Comparison of ENCODE assay signal across 16 cellular contexts in genomic region chr15:21261965-21262850, GRCh38.
DNase-seq lines count a peak whose midpoint lies in the region; ATAC-seq and TF ChIP-seq lines count a peak whose summit lies in the region.
"Had no signal": no experiment of that assay in that cellular context is flagged by ENCODE, and none has a peak within 500 bp of the region (broad histone marks: within the 10 kb centered on the region; RNA-seq: fewer than 3 reads in every experiment).

No MANE protein-coding gene starts in this region.

- WGBS in endodermal cell (ENCODE audit: insufficient coverage in 1 of 2, insufficient read length in 1 of 2), 2 experiments, result 85 to 88% methylated on average over 26 to 30 of the region's 30 CpGs
- WGBS in aorta, 2 donors, result 88% methylated on average over 30 of the region's 30 CpGs

- no peak for TF ChIP-seq CTCF in endodermal cell (conservative IDR thresholded peaks at IDR 0.05)

- H3K4me3 Mint-ChIP-seq in activated naive CD8-positive, alpha-beta T cell treated with anti-CD3 and anti-CD28 coated beads, Interleukin-2, amount 10 ng/mL, durations not matched to agents 7 days and 5 days, result no peak overlapping the region
- H3K4me3 Mint-ChIP-seq in activated naive CD8-positive, alpha-beta T cell treated with anti-CD3 and anti-CD28 coated beads for 36 hours, result no peak overlapping the region
- no peak overlapping the region for H3K4me3 Mint-ChIP-seq in endodermal cell
- H3K4me3 Mint-ChIP-seq: nephron had no signal

- POLR2A ChIA-PET in activated naive CD8-positive, alpha-beta T cell treated with anti-CD3 and anti-CD28 coated beads, Interleukin-2, amount 10 ng/mL, durations not matched to agents 7 days and 5 days (lab: Charles Lee), result no interaction called here

- intact Hi-C loops in aorta (cut with DNase I), result no loop called here

- H3K4me1 ChIP-seq in endodermal cell (ENCODE audit: control insufficient read depth, insufficient read depth, low read length), result no peaks in the 10 kb centered on the region
- H3K4me1 ChIP-seq in aorta (ENCODE audit: control insufficient read depth in 1 of 2, insufficient read depth in 2 of 2, low read length in 2 of 2), result no peaks in the 10 kb centered on the region
- H3K4me1 ChIP-seq: Caco-2, stomach had no signal

- H3K9ac ChIP-seq in endodermal cell (ENCODE audit: extremely low read depth, low read length, poor library complexity, severe bottlenecking), result no peak overlapping the region

- peak; percentile 30 for DNase-seq in activated naive CD8-positive, alpha-beta T cell treated with anti-CD3 and anti-CD28 coated beads, Interleukin-2, amount 10 ng/mL, durations not matched to agents 7 days and 5 days
- no peak for DNase-seq in activated naive CD8-positive, alpha-beta T cell treated with anti-CD3 and anti-CD28 coated beads for 36 hours
- DNase-seq in endodermal cell (peak; percentile 41), middle frontal gyrus (ENCODE audit: extremely low spot score, low spot score) (peak; percentile 1), aorta (peak; percentile 43 to 81), A172 (ENCODE audit: low spot score) (no peak), SIG-M5 (lab: John Stamatoyannopoulos, UW) (no peak)
- DNase-seq: activated CD4-positive, alpha-beta T cell treated with anti-CD3 and anti-CD28 coated beads, Interleukin-2, amount 50 U/mL, for 48 hours; activated gamma-delta T cell; GF-D8; NCI-H2029; NCI-H748 treated with DMSO at 0.1 percent for 48 hours; stomach had no signal

- H3K9me3 Mint-ChIP-seq in activated naive CD8-positive, alpha-beta T cell treated with anti-CD3 and anti-CD28 coated beads, Interleukin-2, amount 10 ng/mL, durations not matched to agents 7 days and 5 days, result no peaks in the 10 kb centered on the region
- no peaks in the 10 kb centered on the region for H3K9me3 Mint-ChIP-seq in activated naive CD8-positive, alpha-beta T cell treated with anti-CD3 and anti-CD28 coated beads for 36 hours
- H3K9me3 Mint-ChIP-seq in endodermal cell, result peaks cover 92% of the 10 kb centered on the region

- no peaks in the 10 kb centered on the region for H3K27me3 ChIP-seq in endodermal cell (ENCODE audit: control insufficient read depth, insufficient read depth, low read length, poor library complexity, severe bottlenecking)
- H3K27me3 ChIP-seq in aorta (ENCODE audit: control insufficient read depth in 1 of 2, insufficient read depth in 2 of 2, low read length in 1 of 2), result no peaks in the 10 kb centered on the region

- H3K9me3 ChIP-seq in endodermal cell (ENCODE audit: control insufficient read depth, low read length), result peaks cover 88% of the 10 kb centered on the region
- no peaks in the 10 kb centered on the region for H3K9me3 ChIP-seq in aorta (ENCODE audit: control insufficient read depth, low read length)

- ATAC-seq in activated naive CD8-positive, alpha-beta T cell treated with anti-CD3 and anti-CD28 coated beads, Interleukin-2, amount 10 ng/mL, durations not matched to agents 7 days and 5 days (ENCODE audit: low read depth), result no peak
- ATAC-seq in aorta (ENCODE audit: low FRiP score) (no peak), GM21723 (IDR thresholded peaks at IDR 0.05; ENCODE audit: unreplicated experiment) (no peak)

- H3K27ac Mint-ChIP-seq in activated naive CD8-positive, alpha-beta T cell treated with anti-CD3 and anti-CD28 coated beads, Interleukin-2, amount 10 ng/mL, durations not matched to agents 7 days and 5 days, result no peak overlapping the region
- H3K27ac Mint-ChIP-seq in activated naive CD8-positive, alpha-beta T cell treated with anti-CD3 and anti-CD28 coated beads for 36 hours, result no peak overlapping the region
- no peak overlapping the region for H3K27ac Mint-ChIP-seq in endodermal cell
- H3K27ac Mint-ChIP-seq: nephron had no signal

- H3K27ac ChIP-seq in endodermal cell (ENCODE audit: low read depth, low read length) (no peak overlapping the region), aorta (ENCODE audit: low read depth in 1 of 2, low read length in 2 of 2) (no peak overlapping the region)
- H3K27ac ChIP-seq: stomach had no signal

- no peaks in the 10 kb centered on the region for H3K4me1 Mint-ChIP-seq in activated naive CD8-positive, alpha-beta T cell treated with anti-CD3 and anti-CD28 coated beads, Interleukin-2, amount 10 ng/mL, durations not matched to agents 7 days and 5 days
- no peaks in the 10 kb centered on the region for H3K4me1 Mint-ChIP-seq in activated naive CD8-positive, alpha-beta T cell treated with anti-CD3 and anti-CD28 coated beads for 36 hours
- H3K4me1 Mint-ChIP-seq in endodermal cell, result no peaks in the 10 kb centered on the region
- H3K4me1 Mint-ChIP-seq: nephron had no signal

- H3K36me3 ChIP-seq in endodermal cell (ENCODE audit: control insufficient read depth, insufficient read depth, low read length) (no peaks in the 10 kb centered on the region), aorta (ENCODE audit: control insufficient read depth in 1 of 2, insufficient read depth in 2 of 2, low read length in 1 of 2) (no peaks in the 10 kb centered on the region)
- H3K36me3 ChIP-seq: stomach had no signal

- H3K4me3 ChIP-seq in endodermal cell (ENCODE audit: low read length) (no peak overlapping the region), aorta (ENCODE audit: low read length in 2 of 2) (no peak overlapping the region)
- H3K4me3 ChIP-seq: stomach had no signal

- H3K36me3 Mint-ChIP-seq in activated naive CD8-positive, alpha-beta T cell treated with anti-CD3 and anti-CD28 coated beads, Interleukin-2, amount 10 ng/mL, durations not matched to agents 7 days and 5 days, result no peaks in the 10 kb centered on the region
- no peaks in the 10 kb centered on the region for H3K36me3 Mint-ChIP-seq in activated naive CD8-positive, alpha-beta T cell treated with anti-CD3 and anti-CD28 coated beads for 36 hours
- H3K36me3 Mint-ChIP-seq in endodermal cell (ENCODE audit: low read depth), result peaks cover 14% of the 10 kb centered on the region

- H3K27me3 Mint-ChIP-seq in activated naive CD8-positive, alpha-beta T cell treated with anti-CD3 and anti-CD28 coated beads, Interleukin-2, amount 10 ng/mL, durations not matched to agents 7 days and 5 days, result peaks cover 21% of the 10 kb centered on the region
- peaks cover 8% of the 10 kb centered on the region for H3K27me3 Mint-ChIP-seq in activated naive CD8-positive, alpha-beta T cell treated with anti-CD3 and anti-CD28 coated beads for 36 hours
- no peaks in the 10 kb centered on the region for H3K27me3 Mint-ChIP-seq in endodermal cell (ENCODE audit: insufficient read depth)

Comparison
In these comparisons a context has a peak if more than half of its experiments do, and no peak if none do; other contexts are left out.
1. DNase-seq: peak in activated naive CD8-positive, alpha-beta T cell treated with anti-CD3 and anti-CD28 coated beads, Interleukin-2, amount 10 ng/mL, durations not matched to agents 7 days and 5 days (single experiment), endodermal cell (single experiment), middle frontal gyrus (single experiment) and aorta (2 of 2); none in activated naive CD8-positive, alpha-beta T cell treated with anti-CD3 and anti-CD28 coated beads for 36 hours (single experiment), A172 (single experiment) and SIG-M5 (single experiment).